14 cellular contexts compared by ENCODE assay signal in the genomic region with DNA sequence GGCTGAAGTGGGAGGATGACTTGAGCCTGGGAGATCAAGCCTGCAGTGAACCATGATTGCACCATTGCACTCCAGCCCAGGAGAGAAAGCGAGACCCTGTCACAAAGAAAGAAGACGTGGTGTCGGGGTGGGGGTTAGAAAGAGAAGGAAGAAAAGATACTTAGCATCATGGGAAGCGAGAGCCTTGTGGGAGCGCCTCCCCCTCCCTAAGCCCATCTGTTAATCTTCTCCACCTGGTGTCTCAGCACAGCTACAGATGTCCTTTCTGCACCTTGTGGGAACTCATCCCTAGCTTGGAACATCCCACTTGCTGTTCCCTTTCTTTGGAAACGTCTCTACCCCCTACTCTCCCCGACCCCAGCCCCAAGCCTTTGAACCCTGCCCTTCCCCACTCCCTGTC.
"Had no signal": no experiment of that assay in that cellular context is flagged by ENCODE, and none has a peak within 500 bp of the region (broad histone marks: within the 10 kb centered on the region; RNA-seq: fewer than 3 reads in every experiment).

No MANE protein-coding gene starts in this region.

- ATAC-seq: gastrocnemius medialis, left lung, T-helper 17 cell had no signal

- H3K27me3 Mint-ChIP-seq: activated B cell treated with CpG ODN at 0.5 μM for 24 hours; activated CD4-positive, alpha-beta T cell treated with anti-CD3 and anti-CD28 coated beads, Interleukin-2, amount 10 ng/mL, durations not matched to agents 7 days and 5 days; activated naive CD8-positive, alpha-beta T cell; memory B cell; T-helper 17 cell had no signal

- H3K27ac ChIP-seq: gastrocnemius medialis, left lung, ovary, stomach, thoracic aorta had no signal

- H3K27me3 ChIP-seq: gastrocnemius medialis, left lung, ovary, stomach had no signal

- H3K9me3 ChIP-seq: gastrocnemius medialis, left lung, ovary, stomach, thoracic aorta had no signal

- H3K9me3 Mint-ChIP-seq: activated B cell treated with CpG ODN at 0.5 μM for 24 hours; activated CD4-positive, alpha-beta T cell treated with anti-CD3 and anti-CD28 coated beads, Interleukin-2, amount 10 ng/mL, durations not matched to agents 7 days and 5 days; memory B cell had no signal

- H3K4me3 ChIP-seq: gastrocnemius medialis, left lung, ovary, stomach, thoracic aorta had no signal

- DNase-seq: activated B cell treated with CpG ODN at 0.5 μM for 24 hours; activated CD4-positive, alpha-beta T cell treated with anti-CD3 and anti-CD28 coated beads, Interleukin-2, amount 10 ng/mL, durations not matched to agents 7 days and 5 days; activated gamma-delta T cell; aorta; gastrocnemius medialis; ovary; stimulated activated CD4-positive, alpha-beta T cell treated with anti-CD3 and anti-CD28 coated beads, Interleukin-15, amount 100 ng/mL, for 24 hours; stimulated activated CD4-positive, alpha-beta T cell treated with anti-CD3 and anti-CD28 coated beads, Interleukin-4, amount 100 ng/mL, for 24 hours; stomach; T-helper 17 cell had no signal

- H3K36me3 ChIP-seq: gastrocnemius medialis, left lung, ovary, thoracic aorta had no signal

- H3K27ac Mint-ChIP-seq: activated B cell treated with CpG ODN at 0.5 μM for 24 hours; activated CD4-positive, alpha-beta T cell treated with anti-CD3 and anti-CD28 coated beads, Interleukin-2, amount 10 ng/mL, durations not matched to agents 7 days and 5 days; activated naive CD8-positive, alpha-beta T cell; memory B cell had no signal

- H3K4me3 Mint-ChIP-seq: activated B cell treated with CpG ODN at 0.5 μM for 24 hours; activated CD4-positive, alpha-beta T cell treated with anti-CD3 and anti-CD28 coated beads, Interleukin-2, amount 10 ng/mL, durations not matched to agents 7 days and 5 days; activated naive CD8-positive, alpha-beta T cell; memory B cell had no signal

- H3K36me3 Mint-ChIP-seq: memory B cell had no signal
